Comparison of ENCODE assay signal across 8 cellular contexts in genomic region chr3:36868614-36869436, GRCh38.
DNase-seq lines count a peak whose midpoint lies in the region; ATAC-seq, FAIRE-seq and TF ChIP-seq lines count a peak whose summit lies in the region.

No MANE protein-coding gene starts in this region.

- H3K36me3 ChIP-seq in parathyroid adenoma (ENCODE audit: control insufficient read depth, insufficient read depth, low read length), result no peaks in the 10 kb centered on the region

- no peak overlapping the region for H3K27ac ChIP-seq in parathyroid adenoma

- FAIRE-seq in G401.6 (lab: Jason Lieb, UNC), result peak; percentile 90

- no peaks in the 10 kb centered on the region for H3K79me2 ChIP-seq in parathyroid adenoma

- no peak overlapping the region for H3K9ac ChIP-seq in parathyroid adenoma

- H3K9me3 ChIP-seq in parathyroid adenoma (ENCODE audit: control insufficient read depth, low read length), result no peaks in the 10 kb centered on the region

- peak; percentile 38 for DNase-seq in HuH-7.5 (ENCODE audit: low spot score)
- DNase-seq in RPMI8226, result peak; percentile 69
- DNase-seq in activated effector memory CD4-positive, alpha-beta T cell treated with anti-CD3 and anti-CD28 coated beads, Interleukin-2, amount 50 U/mL, for 16 hours, result peak; percentile 73
- peak; percentile 60 for DNase-seq in globus pallidus (ENCODE audit: low spot score)
- no peak for DNase-seq in COR-L47 (lab: John Stamatoyannopoulos, UW)

- TF ChIP-seq CTCF in parathyroid adenoma (IDR thresholded peaks at IDR 0.05), result peak; percentile 83

- H3K27me3 ChIP-seq in parathyroid adenoma (ENCODE audit: control insufficient read depth, insufficient read depth, low read length), result no peaks in the 10 kb centered on the region

- peak overlapping the region; percentile 54 for H2AFZ ChIP-seq in parathyroid adenoma

- H3K4me3 ChIP-seq in parathyroid adenoma (ENCODE audit: low read depth, low read length), result no peak overlapping the region

- peak; percentile 92 for ATAC-seq in GM21529 (IDR thresholded peaks at IDR 0.05; ENCODE audit: unreplicated experiment)

- H3K4me2 ChIP-seq in parathyroid adenoma (ENCODE audit: low read length), result no peak overlapping the region

- H3K4me1 ChIP-seq in parathyroid adenoma, result no peaks in the 10 kb centered on the region
